ENCODE assay signal across 19 cellular contexts in genomic region chr11:106177311-106177710, GRCh38.
"Had no signal": no experiment of that assay in that cellular context is flagged by ENCODE, and none has a peak within 500 bp of the region (broad histone marks: within the 10 kb centered on the region; RNA-seq: fewer than 3 reads in every experiment).

No MANE protein-coding gene starts in this region.

- H3K4me1 Mint-ChIP-seq: natural killer cell had no signal

- H3K36me3 ChIP-seq: esophagus squamous epithelium, gastroesophageal sphincter, sigmoid colon, stomach, thoracic aorta, transverse colon had no signal

- DNase-seq: cerebellar nuclear complex; effector memory CD8-positive, alpha-beta T cell; esophagus squamous epithelium; foreskin fibroblast; glutamatergic neuron; kidney; left colon; natural killer cell; sigmoid colon; stimulated activated CD4-positive, alpha-beta T cell treated with anti-CD3 and anti-CD28 coated beads, Interleukin-12 subunit alpha, Interleukin-12 subunit beta, amount 100 ng/mL, for 4 hours; stimulated activated naive CD4-positive, alpha-beta T cell; stomach; substantia nigra; transverse colon had no signal

- H3K4me3 ChIP-seq: esophagus squamous epithelium, gastroesophageal sphincter, sigmoid colon, skin epidermis, stomach, thoracic aorta, transverse colon had no signal

- H3K27ac ChIP-seq: esophagus squamous epithelium, gastroesophageal sphincter, sigmoid colon, skin epidermis, stomach, thoracic aorta, transverse colon had no signal

- H3K36me3 Mint-ChIP-seq: natural killer cell had no signal

- H3K9me3 ChIP-seq: esophagus squamous epithelium, gastroesophageal sphincter, sigmoid colon, stomach, thoracic aorta, transverse colon had no signal

- H3K27me3 ChIP-seq: esophagus squamous epithelium, gastroesophageal sphincter, sigmoid colon, stomach, transverse colon had no signal

- H3K9me3 Mint-ChIP-seq: effector memory CD8-positive, alpha-beta T cell had no signal

- FAIRE-seq: colon had no signal

- H3K27me3 Mint-ChIP-seq: dendritic cell treated with granulocyte-macrophage colony-stimulating factor and Interleukin-4, amounts not matched to agents 40 ng/mL and 50 ng/mL, for 4 days had no signal

- H3K4me1 ChIP-seq: gastroesophageal sphincter, transverse colon had no signal

- H3K27ac Mint-ChIP-seq: dendritic cell treated with granulocyte-macrophage colony-stimulating factor and Interleukin-4, amounts not matched to agents 40 ng/mL and 50 ng/mL, for 4 days; effector memory CD8-positive, alpha-beta T cell; natural killer cell had no signal

- ATAC-seq: effector memory CD8-positive, alpha-beta T cell; gastroesophageal sphincter; left colon; natural killer cell had no signal

- H3K4me3 Mint-ChIP-seq: dendritic cell treated with granulocyte-macrophage colony-stimulating factor and Interleukin-4, amounts not matched to agents 40 ng/mL and 50 ng/mL, for 4 days; effector memory CD8-positive, alpha-beta T cell; natural killer cell had no signal
